In genomic region chr21:38424333-38424732, GRCh38 we compare ENCODE assay signal across 15 cellular contexts.
A peak's percentile ranks its signal among the peaks of the same experiment; 100 is the strongest.
DNase-seq lines count a peak whose midpoint lies in the region; ATAC-seq and TF ChIP-seq lines count a peak whose summit lies in the region.
"Had no signal": no experiment of that assay in that cellular context is flagged by ENCODE, and none has a peak within 500 bp of the region (broad histone marks: within the 10 kb centered on the region; RNA-seq: fewer than 3 reads in every experiment).

No MANE protein-coding gene starts in this region.

- peaks cover 9% of the 10 kb centered on the region for H3K4me1 Mint-ChIP-seq in nephron progenitor cell
- no peaks in the 10 kb centered on the region for H3K4me1 Mint-ChIP-seq in stimulated activated memory B cell treated with anti-CD40 and anti-IgM and Interleukin-4, amounts not matched to agents 10 μg/mL and 1 μg/mL and 100 μg/mL, for 72 hours

- no peaks in the 10 kb centered on the region for H3K27me3 ChIP-seq in cardiac muscle cell
- H3K27me3 ChIP-seq: BE2C had no signal

- TF ChIP-seq CTCF in cardiac muscle cell (IDR thresholded peaks at IDR 0.05; ENCODE audit: low read depth, low read length) (no peak), VCaP (conservative IDR thresholded peaks at IDR 0.05) (no peak), nephron progenitor cell (IDR thresholded peaks at IDR 0.05) (no peak)

- peaks cover 8% of the 10 kb centered on the region for H3K27me3 Mint-ChIP-seq in nephron progenitor cell (ENCODE audit: low read depth, poor library complexity)
- H3K27me3 Mint-ChIP-seq in stimulated activated memory B cell treated with anti-CD40 and anti-IgM and Interleukin-4, amounts not matched to agents 10 μg/mL and 1 μg/mL and 100 μg/mL, for 72 hours = no peaks in the 10 kb centered on the region

- no peak overlapping the region for H3K4me3 Mint-ChIP-seq in nephron progenitor cell
- no peak overlapping the region for H3K4me3 Mint-ChIP-seq in stimulated activated memory B cell treated with anti-CD40 and anti-IgM and Interleukin-4, amounts not matched to agents 10 μg/mL and 1 μg/mL and 100 μg/mL, for 72 hours
- H3K4me3 Mint-ChIP-seq: CD8-positive, alpha-beta T cell had no signal

- DNase-seq in cardiac muscle cell (ENCODE audit: low read depth in 1 of 2, low spot score in 1 of 2) = peak in 1 of 2 donors; percentile 45
- DNase-seq in left ventricle myocardium superior = no peak
- DNase-seq in nephron progenitor cell = no peak
- no peak for DNase-seq in NCI-H1092 treated with DMSO at 0.1 percent for 48 hours (lab: John Stamatoyannopoulos, UW)
- DNase-seq: 8988T; BE2C; CD8-positive, alpha-beta T cell; NCI-H2029; NCI-H2227 treated with DMSO at 0.1 percent for 48 hours; NCI-H526; NK-92 treated with Interleukin-12 subunit alpha and Interleukin-12 subunit beta, amount 100 ng/mL, for 24 hours had no signal

- H3K4me3 ChIP-seq in cardiac muscle cell = no peak overlapping the region

- H3K27ac ChIP-seq in cardiac muscle cell = peak overlapping the region; percentile 45
- peak overlapping the region; percentile 27 for H3K27ac ChIP-seq in VCaP

- H3K4me1 ChIP-seq in cardiac muscle cell (ENCODE audit: low read depth) = no peaks in the 10 kb centered on the region
- H3K4me1 ChIP-seq: BE2C had no signal

- peak overlapping the region; percentile 37 for H3K27ac Mint-ChIP-seq in nephron progenitor cell
- no peak overlapping the region for H3K27ac Mint-ChIP-seq in stimulated activated memory B cell treated with anti-CD40 and anti-IgM and Interleukin-4, amounts not matched to agents 10 μg/mL and 1 μg/mL and 100 μg/mL, for 72 hours
- H3K27ac Mint-ChIP-seq: CD8-positive, alpha-beta T cell had no signal

- no peak for ATAC-seq in left ventricle myocardium superior
- ATAC-seq in stimulated activated memory B cell treated with anti-CD40 and anti-IgM and Interleukin-4, amounts not matched to agents 10 μg/mL and 1 μg/mL and 100 μg/mL, for 72 hours = peak; percentile 28
- no peak for ATAC-seq in HG03432 (IDR thresholded peaks at IDR 0.05; ENCODE audit: unreplicated experiment)
- no peak for ATAC-seq in HG03460 (IDR thresholded peaks at IDR 0.05; ENCODE audit: unreplicated experiment)
- ATAC-seq: CD8-positive, alpha-beta T cell had no signal

- no peaks in the 10 kb centered on the region for H3K9me3 ChIP-seq in cardiac muscle cell (ENCODE audit: low read depth)
- H3K9me3 ChIP-seq: BE2C had no signal

- intact Hi-C loops in left ventricle myocardium superior (cut with micrococcal nuclease) = no loop called here

- no peaks in the 10 kb centered on the region for H3K36me3 Mint-ChIP-seq in nephron progenitor cell (ENCODE audit: low read depth)
- H3K36me3 Mint-ChIP-seq in stimulated activated memory B cell treated with anti-CD40 and anti-IgM and Interleukin-4, amounts not matched to agents 10 μg/mL and 1 μg/mL and 100 μg/mL, for 72 hours = no peaks in the 10 kb centered on the region
- H3K36me3 Mint-ChIP-seq: CD8-positive, alpha-beta T cell had no signal

- no peaks in the 10 kb centered on the region for H3K9me3 Mint-ChIP-seq in nephron progenitor cell
- no peaks in the 10 kb centered on the region for H3K9me3 Mint-ChIP-seq in stimulated activated memory B cell treated with anti-CD40 and anti-IgM and Interleukin-4, amounts not matched to agents 10 μg/mL and 1 μg/mL and 100 μg/mL, for 72 hours
- H3K9me3 Mint-ChIP-seq: CD8-positive, alpha-beta T cell had no signal

- H3K36me3 ChIP-seq in cardiac muscle cell = no peaks in the 10 kb centered on the region
- H3K36me3 ChIP-seq: BE2C had no signal
